Comparison of ENCODE assay signal across 10 cellular contexts in the genomic region with DNA sequence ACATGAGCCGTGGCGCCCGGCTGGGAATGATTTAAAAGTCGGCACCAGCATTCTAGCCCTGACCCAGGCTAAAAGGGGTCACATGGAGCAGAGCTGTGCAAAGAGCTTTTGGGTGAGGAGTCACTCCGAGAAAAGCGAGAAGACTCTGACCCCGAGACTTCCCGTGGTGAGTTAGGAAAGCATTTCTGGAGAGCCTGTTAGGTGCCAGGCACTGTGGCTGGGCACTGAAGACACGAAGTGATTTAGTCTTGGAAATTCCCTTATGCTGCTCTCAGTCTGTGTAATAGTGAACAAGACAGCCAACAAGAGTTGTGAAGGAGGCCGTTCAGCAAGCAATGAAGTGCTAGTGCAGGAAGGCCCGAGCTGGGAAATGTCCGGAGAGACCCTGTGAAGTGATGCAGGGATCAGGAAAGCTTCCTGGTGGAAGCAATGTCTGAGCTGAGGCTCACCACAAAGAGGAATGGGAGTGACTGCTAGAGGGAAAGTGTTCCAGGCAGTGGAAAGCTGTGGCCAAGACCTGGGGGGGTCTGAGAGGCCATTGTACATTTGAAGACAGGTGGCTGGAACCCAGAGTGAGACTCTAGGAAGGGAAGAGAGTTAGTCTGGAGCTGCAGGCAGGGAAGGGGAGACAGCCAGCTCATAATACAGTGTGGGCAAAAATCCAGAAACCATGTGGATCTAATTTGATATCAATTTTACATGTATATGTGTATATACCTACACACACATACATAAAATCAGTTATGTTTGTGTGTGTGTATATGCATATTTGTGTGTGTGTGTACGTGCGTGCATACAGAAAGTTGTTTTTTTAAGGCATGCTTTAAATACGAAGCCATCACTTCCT. TPM values are rescaled to one million over a fixed set of nuclear protein-coding genes. Genes with fewer than 3 reads are reported as not detected.
A peak's percentile ranks its signal among the peaks of the same experiment; 100 is the strongest.
DNase-seq lines count a peak whose midpoint lies in the region; ATAC-seq, FAIRE-seq and TF ChIP-seq lines count a peak whose summit lies in the region.
"Had no signal": no experiment of that assay in that cellular context is flagged by ENCODE, and none has a peak within 500 bp of the region (broad histone marks: within the 10 kb centered on the region; RNA-seq: fewer than 3 reads in every experiment).

No MANE protein-coding gene starts in this region.

- WGBS in adrenal gland, 4 donors = 39 to 43% (median 42%) methylated on average over 12 to 15 of the region's 15 CpGs

- H3K27ac ChIP-seq in adrenal gland (peak overlapping the region in 4 of 5 donors; percentile 28 to 68 (median 52)), muscle layer of duodenum (ENCODE audit: low read length) (peak overlapping the region; percentile 27), upper lobe of right lung (peak overlapping the region; percentile 58)

- no peaks in the 10 kb centered on the region for H3K27me3 ChIP-seq in adrenal gland
- H3K27me3 ChIP-seq in muscle layer of duodenum (ENCODE audit: low read depth, low read length) = no peaks in the 10 kb centered on the region
- H3K27me3 ChIP-seq in upper lobe of right lung = no peaks in the 10 kb centered on the region

- intact Hi-C loops in adrenal gland (cut with DNase I) (no loop called here), upper lobe of right lung (cut with DNase I) (no loop called here)

- H3K36me3 ChIP-seq in adrenal gland (replicated peaks in 1 of 2) (no peaks in the 10 kb centered on the region), muscle layer of duodenum (ENCODE audit: control insufficient read depth in 1 of 2, insufficient read depth in 2 of 2, low read length in 2 of 2) (peaks cover under 1 to 3% of the 10 kb centered on the region in 2 donors), upper lobe of right lung (no peaks in the 10 kb centered on the region)

- peak; percentile 2 for ATAC-seq in upper lobe of right lung

- no peak for FAIRE-seq in urothelium cell line (lab: Jason Lieb, UNC)

- H3K4me3 ChIP-seq in adrenal gland = no peak overlapping the region
- H3K4me3 ChIP-seq in muscle layer of duodenum (ENCODE audit: low read depth in 1 of 2, low read length in 2 of 2) = no peak overlapping the region
- H3K4me3 ChIP-seq in upper lobe of right lung = no peak overlapping the region

- H3K4me1 ChIP-seq in adrenal gland (replicated peaks in 1 of 2) (peaks cover 55 to 80% of the 10 kb centered on the region in 2 donors), muscle layer of duodenum (ENCODE audit: control insufficient read depth in 1 of 2, insufficient read depth in 2 of 2, low read length in 2 of 2) (peaks cover 30 to 68% of the 10 kb centered on the region in 2 donors), upper lobe of right lung (peaks cover 85% of the 10 kb centered on the region)

- TF ChIP-seq CTCF in adrenal gland (IDR thresholded peaks at IDR 0.05) = no peak
- no peak for TF ChIP-seq CTCF in upper lobe of right lung (IDR thresholded peaks at IDR 0.05)

- DNase-seq in stimulated activated CD4-positive, alpha-beta T cell treated with anti-CD3 and anti-CD28 coated beads, Interleukin-15, amount 100 ng/mL, for 24 hours = peak; percentile 21
- DNase-seq in stimulated activated CD4-positive, alpha-beta T cell treated with anti-CD3 and anti-CD28 coated beads, Interleukin-2, amount 100 ng/mL, for 48 hours = no peak
- DNase-seq in adrenal gland (peak in 5 of 7 donors; percentile 28 to 51 (median 42)), upper lobe of right lung (no peak), NCI-H146 treated with DMSO at 0.1 percent for 48 hours (lab: John Stamatoyannopoulos, UW; ENCODE audit: unreplicated experiment) (no peak), urothelium cell line (ENCODE audit: low spot score) (no peak), globus pallidus (ENCODE audit: low spot score) (no peak)
- DNase-seq: NCI-H524 treated with DMSO at 0.1 percent for 48 hours, occipital lobe had no signal

- H3K9me3 ChIP-seq in adrenal gland (replicated peaks in 1 of 3) = no peaks in the 10 kb centered on the region
- no peaks in the 10 kb centered on the region for H3K9me3 ChIP-seq in muscle layer of duodenum (ENCODE audit: control insufficient read depth in 1 of 2, low read length in 2 of 2)
- H3K9me3 ChIP-seq in upper lobe of right lung = no peaks in the 10 kb centered on the region

- no peak for TF ChIP-seq POLR2A in adrenal gland (IDR thresholded peaks at IDR 0.05)

RNA-seq across cellular contexts. Expression of a gene that starts 31.7 kb away (rescaled TPM):
- total RNA-seq in adrenal gland (10 to 100 TPM; 27.0 to 39.7 (median 36.2) TPM), upper lobe of right lung (40.7 TPM)
- 10 to 100 TPM in 2 of 3 donors, 1 to 10 TPM in 1; 7.3 to 24.4 (median 15.2) TPM for polyA plus RNA-seq in adrenal gland

RNA-seq across cellular contexts. Expression of a gene that starts 46.4 kb away (rescaled TPM):
- total RNA-seq in adrenal gland (1 to 10 TPM in 5 of 8 donors, under 1 TPM in 1, not detected in 2; 0.52 to 1.8 (median 1.2) TPM), upper lobe of right lung (0.69 TPM)
- 1 to 10 TPM in 1 of 3 donors, under 1 TPM in 2; 0.33 to 4.5 (median 0.64) TPM for polyA plus RNA-seq in adrenal gland

RNA-seq across cellular contexts. Expression of a gene that starts 57.3 kb away (rescaled TPM):
- total RNA-seq in adrenal gland = 10 to 100 TPM in 7 of 8 donors, 1 to 10 TPM in 1; 9.3 to 13.9 (median 10.9) TPM
- 10 to 100 TPM in 1 of 3 donors, 1 to 10 TPM in 2; 4.5 to 19.2 (median 9.8) TPM for polyA plus RNA-seq in adrenal gland
- total RNA-seq in upper lobe of right lung = 20.3 TPM

Comparison
In these comparisons a context has a peak if more than half of its experiments do, and no peak if none do; other contexts are left out.
1. DNase-seq: peak in stimulated activated CD4-positive, alpha-beta T cell treated with anti-CD3 and anti-CD28 coated beads, Interleukin-15, amount 100 ng/mL, for 24 hours (single experiment) and adrenal gland (5 of 7); none in stimulated activated CD4-positive, alpha-beta T cell treated with anti-CD3 and anti-CD28 coated beads, Interleukin-2, amount 100 ng/mL, for 48 hours (0 of 2), upper lobe of right lung (single experiment), NCI-H146 treated with DMSO at 0.1 percent for 48 hours (single experiment), urothelium cell line (single experiment) and globus pallidus (single experiment).
2. Peak in every context shown above with its lines, with median percentiles within 50 percentile points of each other: H3K27ac ChIP-seq.